8 cellular contexts compared by ENCODE assay signal in genomic region chr12:6890789-6891624, GRCh38. TPM values are rescaled to one million over a fixed set of nuclear protein-coding genes. Genes with fewer than 3 reads are reported as not detected.
A peak's percentile ranks its signal among the peaks of the same experiment; 100 is the strongest.
DNase-seq lines count a peak whose midpoint lies in the region; ATAC-seq and TF ChIP-seq lines count a peak whose summit lies in the region.

No MANE protein-coding gene starts in this region.

- ATAC-seq in GM19328 (IDR thresholded peaks at IDR 0.05; ENCODE audit: unreplicated experiment), result peak; percentile 93
- peak; percentile 84 for ATAC-seq in HG03469 (IDR thresholded peaks at IDR 0.05; ENCODE audit: unreplicated experiment)
- peak; percentile 98 for ATAC-seq in left lung

- peaks cover 0 to 2% (median 0%) of the 10 kb centered on the region in 7 donors for H3K9me3 Mint-ChIP-seq in CD14-positive monocyte
- H3K9me3 Mint-ChIP-seq in activated CD4-positive, alpha-beta T cell treated with anti-CD3 and anti-CD28 coated beads, Interleukin-2, amount 10 ng/mL, durations not matched to agents 24 days and 14 days, result no peaks in the 10 kb centered on the region

- peaks cover 9 to 34% of the 10 kb centered on the region in 2 donors for H3K4me1 ChIP-seq in left lung

- peak overlapping the region; percentile 75 to 86 for H3K4me3 Mint-ChIP-seq in CD14-positive monocyte
- peak overlapping the region; percentile 83 for H3K4me3 Mint-ChIP-seq in activated CD4-positive, alpha-beta T cell treated with anti-CD3 and anti-CD28 coated beads, Interleukin-2, amount 10 ng/mL, durations not matched to agents 24 days and 14 days

- intact Hi-C loops in CD14-positive monocyte (cut with micrococcal nuclease), result loop anchor here (1.0 to 2.0 kb wide), 2 partner anchors 18 kb away; partner anchors contain the start of gene SPSB2 (in 2 of the 2)
- intact Hi-C loops in activated CD4-positive, alpha-beta T cell treated with anti-CD3 and anti-CD28 coated beads, Interleukin-2, amount 10 ng/mL, durations not matched to agents 24 days and 14 days (cut with micrococcal nuclease), result loop anchor here (1.0 to 2.0 kb wide), 6 partner anchors 13 to 80 kb away; partner anchors contain the start of genes C12orf57, EMG1, ENO2 and LRRC23
- intact Hi-C loops in left lung (cut with DNase I), result no loop called here

- TF ChIP-seq CTCF in CD14-positive monocyte (IDR thresholded peaks at IDR 0.05) (peak; percentile 82), coronary artery (IDR thresholded peaks at IDR 0.05) (peak; percentile 83), left lung (IDR thresholded peaks at IDR 0.05) (peak; percentile 86 to 94)

- DNase-seq in CD14-positive monocyte (ENCODE audit: low spot score) (peak; percentile 97), NCI-H526 (lab: John Stamatoyannopoulos, UW) (peak; percentile 83 to 98), coronary artery (ENCODE audit: low spot score) (peak; percentile 97), left lung (peak; percentile 98 to 100)
- DNase-seq in activated CD4-positive, alpha-beta T cell treated with anti-CD3 and anti-CD28 coated beads, Interleukin-2, amount 10 ng/mL, durations not matched to agents 24 days and 14 days, result peak; percentile 100
- DNase-seq in stimulated activated CD4-positive, alpha-beta T cell treated with anti-CD3 and anti-CD28 coated beads, Interleukin-2, amount 100 ng/mL, for 4 hours (ENCODE audit: low read depth), result peak; percentile 98

- peak overlapping the region; percentile 88 to 90 for H3K27ac ChIP-seq in coronary artery
- peak overlapping the region; percentile 94 for H3K27ac ChIP-seq in left lung

- H3K27me3 Mint-ChIP-seq in CD14-positive monocyte (ENCODE audit: low read depth in 3 of 3), result peaks cover 0 to 1% (median 0%) of the 10 kb centered on the region in 3 donors
- no peaks in the 10 kb centered on the region for H3K27me3 Mint-ChIP-seq in activated CD4-positive, alpha-beta T cell treated with anti-CD3 and anti-CD28 coated beads, Interleukin-2, amount 10 ng/mL, durations not matched to agents 24 days and 14 days

- H3K9me3 ChIP-seq in left lung, result no peaks in the 10 kb centered on the region

- H3K4me3 ChIP-seq in coronary artery (peak overlapping the region; percentile 70), left lung (peak overlapping the region; percentile 41 to 43)

- peaks cover 52% of the 10 kb centered on the region for H3K4me1 Mint-ChIP-seq in CD14-positive monocyte
- H3K4me1 Mint-ChIP-seq in activated CD4-positive, alpha-beta T cell treated with anti-CD3 and anti-CD28 coated beads, Interleukin-2, amount 10 ng/mL, durations not matched to agents 24 days and 14 days, result peaks cover 21% of the 10 kb centered on the region

- H3K36me3 Mint-ChIP-seq in CD14-positive monocyte, result peaks cover 0 to 1% of the 10 kb centered on the region in 2 donors
- peaks cover 10% of the 10 kb centered on the region for H3K36me3 Mint-ChIP-seq in activated CD4-positive, alpha-beta T cell treated with anti-CD3 and anti-CD28 coated beads, Interleukin-2, amount 10 ng/mL, durations not matched to agents 24 days and 14 days (ENCODE audit: low read depth)

- no peaks in the 10 kb centered on the region for H3K27me3 ChIP-seq in left lung

- H3K27ac Mint-ChIP-seq in CD14-positive monocyte, result peak overlapping the region; percentile 85 to 96 (median 94)
- H3K27ac Mint-ChIP-seq in activated CD4-positive, alpha-beta T cell treated with anti-CD3 and anti-CD28 coated beads, Interleukin-2, amount 10 ng/mL, durations not matched to agents 24 days and 14 days, result peak overlapping the region; percentile 97

- peaks cover 0 to 5% of the 10 kb centered on the region in 2 donors for H3K36me3 ChIP-seq in left lung

RNA-seq across cellular contexts. Expression of gene LRRC23, which starts 13.6 kb away (rescaled TPM):
- 1 to 10 TPM; 4.9 to 5.1 TPM for polyA plus RNA-seq in CD14-positive monocyte
- total RNA-seq in activated CD4-positive, alpha-beta T cell treated with anti-CD3 and anti-CD28 coated beads, Interleukin-2, amount 10 ng/mL, durations not matched to agents 24 days and 14 days, result 6.3 and 6.6 TPM in 2 replicates
- total RNA-seq in left lung, result 10 to 100 TPM; 11.0 to 14.8 TPM

RNA-seq across cellular contexts. Expression of gene SPSB2, which starts 17.9 kb away (rescaled TPM):
- 1 to 10 TPM; 6.6 to 6.9 TPM for polyA plus RNA-seq in CD14-positive monocyte
- 3.4 TPM in 2 replicates for total RNA-seq in activated CD4-positive, alpha-beta T cell treated with anti-CD3 and anti-CD28 coated beads, Interleukin-2, amount 10 ng/mL, durations not matched to agents 24 days and 14 days
- total RNA-seq in left lung, result 10 to 100 TPM; 24.5 to 27.1 TPM

RNA-seq across cellular contexts. Expression of gene ENO2, which starts 23.4 kb away (rescaled TPM):
- under 1 TPM; 0.09 to 0.19 TPM for polyA plus RNA-seq in CD14-positive monocyte
- 202 and 206 TPM in 2 replicates for total RNA-seq in activated CD4-positive, alpha-beta T cell treated with anti-CD3 and anti-CD28 coated beads, Interleukin-2, amount 10 ng/mL, durations not matched to agents 24 days and 14 days
- total RNA-seq in left lung, result 10 to 100 TPM; 42.3 to 50.0 TPM

RNA-seq across cellular contexts. Expression of gene TPI1, which starts 23.7 kb away (rescaled TPM):
- 100 to 1,000 TPM; 764 to 839 TPM for polyA plus RNA-seq in CD14-positive monocyte
- 1,614 and 1,630 TPM in 2 replicates for total RNA-seq in activated CD4-positive, alpha-beta T cell treated with anti-CD3 and anti-CD28 coated beads, Interleukin-2, amount 10 ng/mL, durations not matched to agents 24 days and 14 days
- total RNA-seq in left lung, result 100 to 1,000 TPM; 394 to 521 TPM

RNA-seq across cellular contexts. Expression of gene ATN1, which starts 36.8 kb away (rescaled TPM):
- polyA plus RNA-seq in CD14-positive monocyte, result under 1 TPM in 1 of 2 donors, not detected in 1; 0.40 TPM
- 61.6 and 66.8 TPM in 2 replicates for total RNA-seq in activated CD4-positive, alpha-beta T cell treated with anti-CD3 and anti-CD28 coated beads, Interleukin-2, amount 10 ng/mL, durations not matched to agents 24 days and 14 days
- 100 to 1,000 TPM in 1 of 2 donors, 10 to 100 TPM in 1; 96.9 to 107 TPM for total RNA-seq in left lung

Comparison
In these comparisons a context has a peak if more than half of its experiments do, and no peak if none do; other contexts are left out.
1. Peak in every context shown above with its lines: DNase-seq, ATAC-seq, H3K4me3 ChIP-seq and H3K27ac ChIP-seq.
2. intact Hi-C loops: an anchor here in CD14-positive monocyte (1.0 to 2.0 kb wide) and activated CD4-positive, alpha-beta T cell treated with anti-CD3 and anti-CD28 coated beads, Interleukin-2, amount 10 ng/mL, durations not matched to agents 24 days and 14 days (1.0 to 2.0 kb wide); none called in left lung.